In the genomic region with DNA sequence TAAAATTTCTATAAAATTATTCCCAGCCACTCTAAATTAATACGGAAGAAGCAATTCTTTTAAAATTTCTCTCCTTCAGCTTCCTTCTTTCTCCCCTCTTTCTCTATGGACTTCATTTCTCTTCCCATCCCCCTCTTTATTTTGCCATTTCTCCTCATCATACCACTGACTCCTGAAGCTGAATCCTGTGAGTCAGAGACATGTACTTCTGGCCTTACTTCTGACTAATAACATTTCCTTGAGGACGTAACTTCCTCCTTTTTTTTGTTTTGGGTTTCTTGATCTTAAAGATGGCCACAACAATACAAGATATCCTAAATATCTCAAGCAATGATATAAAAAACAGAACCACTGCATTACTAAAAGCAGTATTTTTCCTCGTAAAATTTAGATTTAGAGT, we compare ENCODE assay signal across 12 cellular contexts.
DNase-seq lines count a peak whose midpoint lies in the region; ATAC-seq and TF ChIP-seq lines count a peak whose summit lies in the region.
"Had no signal": no experiment of that assay in that cellular context is flagged by ENCODE, and none has a peak within 500 bp of the region (broad histone marks: within the 10 kb centered on the region; RNA-seq: fewer than 3 reads in every experiment).

No MANE protein-coding gene starts in this region.

- TF ChIP-seq RAD21 in IMR-90 (IDR thresholded peaks at IDR 0.05; ENCODE audit: low read length): no peak

- WGBS in IMR-90 (ENCODE audit: extremely low coverage in 2 of 2, insufficient read length in 1 of 2), 2 experiments: 100% methylated on average over 1 of the region's 3 CpGs; no CpG with 5 or more reads in 1 of the 2 experiments
- WGBS in mesenchymal stem cell: 67% methylated on average over 3 of the region's 3 CpGs

- DNase-seq in DND-41: no peak
- DNase-seq in IMR-90: peak; percentile 90
- peak; percentile 71 for DNase-seq in mesenchymal stem cell
- no peak for DNase-seq in activated naive CD4-positive, alpha-beta T cell (lab: John Stamatoyannopoulos, UW)
- no peak for DNase-seq in A673 (ENCODE audit: low spot score)
- no peak for DNase-seq in cardiac septum (ENCODE audit: low spot score)
- DNase-seq: activated gamma-delta T cell treated with Interleukin-2 at 50 U/mL for 16 hours, H9, NCI-H1048 had no signal

- no peak overlapping the region for H3K4me3 ChIP-seq in DND-41 (ENCODE audit: low read depth in 1 of 2, low read length in 2 of 2)
- no peak overlapping the region for H3K4me3 ChIP-seq in IMR-90 (ENCODE audit: insufficient read depth, low read depth, low read length)
- no peak overlapping the region for H3K4me3 ChIP-seq in mesenchymal stem cell (ENCODE audit: insufficient read depth in 1 of 2, low read depth in 1 of 2, low read length in 2 of 2)
- no peak overlapping the region for H3K4me3 ChIP-seq in A673 (ENCODE audit: low read depth, low read length, poor library complexity, severe bottlenecking)
- H3K4me3 ChIP-seq: SK-N-MC had no signal

- TF ChIP-seq CTCF in DND-41 (IDR thresholded peaks at IDR 0.05; ENCODE audit: borderline replicate concordance, extremely low read depth, low read length, poor library complexity, severe bottlenecking) (no peak), IMR-90 (conservative IDR thresholded peaks at IDR 0.05; ENCODE audit: low read depth, low read length) (no peak), A673 (conservative IDR thresholded peaks at IDR 0.05; ENCODE audit: low read depth, low read length) (no peak)

- H2AK5ac ChIP-seq in IMR-90 (ENCODE audit: low read depth, low read length): no peak overlapping the region
- no peak overlapping the region for H2AK5ac ChIP-seq in mesenchymal stem cell (ENCODE audit: low read length, severe bottlenecking)

- CTCF ChIA-PET in IMR-90 (lab: Yijun Ruan, JAX) (interaction anchor here (1.0 to 1.5 kb wide), 2 partner anchors 29 to 30 kb away, joined by 3 to 4 read pairs; no protein-coding TSS in a partner anchor), A673 (lab: Charles Lee) (no interaction called here)

- H3K9me1 ChIP-seq in IMR-90 (ENCODE audit: insufficient read depth, low read length): peaks cover 6% of the 10 kb centered on the region

- no peaks in the 10 kb centered on the region for H3K9me3 Mint-ChIP-seq in activated T-helper 17 cell treated with anti-CD3 and anti-CD28 coated beads, Interleukin-2, amount 50 U/mL, for 72 hours
- H3K9me3 Mint-ChIP-seq: H9 had no signal

- H3K36me3 Mint-ChIP-seq in activated T-helper 17 cell treated with anti-CD3 and anti-CD28 coated beads, Interleukin-2, amount 50 U/mL, for 72 hours (ENCODE audit: low read depth): no peaks in the 10 kb centered on the region

- BruUV-seq in IMR-90 (replicated peaks; lab: Mats Ljungman, UMichigan): no TSS peak
- BruUV-seq in A673 (replicated peaks; lab: Mats Ljungman, UMichigan): no TSS peak

- H2BK12ac ChIP-seq in mesenchymal stem cell (ENCODE audit: low read length in 2 of 2): no peak overlapping the region

- no peaks in the 10 kb centered on the region for H4K20me1 ChIP-seq in DND-41 (ENCODE audit: insufficient read depth, low read length)
- H4K20me1 ChIP-seq in IMR-90 (ENCODE audit: insufficient read depth, low read length): no peaks in the 10 kb centered on the region

- no peaks in the 10 kb centered on the region for H3K36me3 ChIP-seq in DND-41 (ENCODE audit: insufficient read depth, low read length)
- no peaks in the 10 kb centered on the region for H3K36me3 ChIP-seq in IMR-90 (ENCODE audit: control insufficient read depth, insufficient read depth, low read length)
- H3K36me3 ChIP-seq in mesenchymal stem cell (ENCODE audit: control insufficient read depth in 1 of 2, insufficient read depth in 2 of 2, low read depth in 1 of 2, low read length in 2 of 2): no peaks in the 10 kb centered on the region
- no peaks in the 10 kb centered on the region for H3K36me3 ChIP-seq in A673 (ENCODE audit: insufficient read depth, low read length, poor library complexity, severe bottlenecking)

- H3K27ac Mint-ChIP-seq in activated T-helper 17 cell treated with anti-CD3 and anti-CD28 coated beads, Interleukin-2, amount 50 U/mL, for 72 hours: no peak overlapping the region
- H3K27ac Mint-ChIP-seq: H9 had no signal

- H4K8ac ChIP-seq in IMR-90 (ENCODE audit: low read depth in 2 of 2, low read length in 2 of 2) (peak overlapping the region; percentile 75 to 93; a peak in 2 of 4 replicates), mesenchymal stem cell (ENCODE audit: low read length) (no peak overlapping the region)

- peak overlapping the region; percentile 44; the same call in 1 of the 2 replicates for H4K5ac ChIP-seq in IMR-90 (ENCODE audit: low read depth, low read length)

- H2BK15ac ChIP-seq in IMR-90 (ENCODE audit: low read depth, low read length) (no peak overlapping the region; the same call in 2 of the 3 replicates), mesenchymal stem cell (ENCODE audit: low read depth, poor library complexity, severe bottlenecking) (no peak overlapping the region)

- H3K4me1 ChIP-seq in DND-41 (ENCODE audit: insufficient read depth, low read length): no peaks in the 10 kb centered on the region
- H3K4me1 ChIP-seq in IMR-90 (ENCODE audit: control insufficient read depth, insufficient read depth, low read length): peaks cover 13% of the 10 kb centered on the region
- peaks cover 2% of the 10 kb centered on the region for H3K4me1 ChIP-seq in mesenchymal stem cell (ENCODE audit: control insufficient read depth, insufficient read depth, low read depth, low read length)
- H3K4me1 ChIP-seq in A673 (ENCODE audit: insufficient read depth, low read length, poor library complexity, severe bottlenecking): no peaks in the 10 kb centered on the region

- no peak overlapping the region; the same call in 1 of the 2 replicates for H3K18ac ChIP-seq in IMR-90 (ENCODE audit: low read depth, low read length)
- H3K18ac ChIP-seq in mesenchymal stem cell (ENCODE audit: low read depth in 1 of 2, low read length in 2 of 2): no peak overlapping the region

- H3K14ac ChIP-seq in IMR-90 (replicated peaks; ENCODE audit: low read depth, low read length): no peak overlapping the region
- no peak overlapping the region for H3K14ac ChIP-seq in mesenchymal stem cell (ENCODE audit: low read length in 2 of 2)

- H3K4me3 Mint-ChIP-seq in activated T-helper 17 cell treated with anti-CD3 and anti-CD28 coated beads, Interleukin-2, amount 50 U/mL, for 72 hours: no peak overlapping the region
- H3K4me3 Mint-ChIP-seq: H9 had no signal

- H3K23ac ChIP-seq in IMR-90 (ENCODE audit: low read depth, low read length) (no peak overlapping the region), mesenchymal stem cell (ENCODE audit: low read length in 2 of 2) (no peak overlapping the region)

- peaks cover 4% of the 10 kb centered on the region for H3K4me1 Mint-ChIP-seq in activated T-helper 17 cell treated with anti-CD3 and anti-CD28 coated beads, Interleukin-2, amount 50 U/mL, for 72 hours

- no peaks in the 10 kb centered on the region for H3K79me2 ChIP-seq in DND-41 (ENCODE audit: insufficient read depth, low read length)

- no peak overlapping the region for H2AK9ac ChIP-seq in IMR-90 (replicated peaks; ENCODE audit: low read depth, low read length, poor library complexity)

- H3K9ac ChIP-seq in DND-41 (ENCODE audit: low read depth, low read length) (no peak overlapping the region), IMR-90 (ENCODE audit: low read depth, low read length) (no peak overlapping the region), mesenchymal stem cell (ENCODE audit: low read length) (peak overlapping the region; percentile 59)

- H2BK5ac ChIP-seq in IMR-90 (ENCODE audit: low read depth, low read length, poor library complexity, severe bottlenecking): peak overlapping the region; percentile 94
- no peak overlapping the region for H2BK5ac ChIP-seq in mesenchymal stem cell (ENCODE audit: low read depth, low read length, poor library complexity, severe bottlenecking)

- H2AFZ ChIP-seq in DND-41 (ENCODE audit: low read depth, low read length) (0 out of 2 replicates have a peak overlapping the region, but pooled peaks have one; percentile 34), IMR-90 (replicated peaks; ENCODE audit: low read length, poor library complexity) (no peak overlapping the region), mesenchymal stem cell (ENCODE audit: low read depth, low read length) (no peak overlapping the region)

- H4K91ac ChIP-seq in IMR-90 (ENCODE audit: insufficient read depth, low read depth, low read length): no peak overlapping the region; the same call in 1 of the 2 replicates
- no peak overlapping the region for H4K91ac ChIP-seq in mesenchymal stem cell (ENCODE audit: low read length)

- H3K79me1 ChIP-seq in IMR-90 (ENCODE audit: low read depth in 1 of 2, low read length in 2 of 2) (no peaks in the 10 kb centered on the region), mesenchymal stem cell (replicated peaks; ENCODE audit: low read length, poor library complexity, severe bottlenecking) (no peaks in the 10 kb centered on the region)

- peaks cover 5% of the 10 kb centered on the region for H3K27me3 Mint-ChIP-seq in activated T-helper 17 cell treated with anti-CD3 and anti-CD28 coated beads, Interleukin-2, amount 50 U/mL, for 72 hours

- H2BK120ac ChIP-seq in IMR-90 (ENCODE audit: low read depth, low read length): no peak overlapping the region
- H2BK120ac ChIP-seq in mesenchymal stem cell (ENCODE audit: low read depth, low read length): no peak overlapping the region

- H3K56ac ChIP-seq in IMR-90 (ENCODE audit: extremely low read depth, insufficient read depth, low read length): no peak overlapping the region; the same call in 1 of the 2 replicates

- H3K4ac ChIP-seq in IMR-90 (ENCODE audit: low read depth, low read length): no peak overlapping the region
- no peak overlapping the region for H3K4ac ChIP-seq in mesenchymal stem cell (ENCODE audit: low read depth in 1 of 2, low read length in 2 of 2)

- H3K27ac ChIP-seq in DND-41 (ENCODE audit: low read length) (no peak overlapping the region), IMR-90 (ENCODE audit: insufficient read depth, low read length) (no peak overlapping the region), mesenchymal stem cell (ENCODE audit: low read length, poor library complexity, severe bottlenecking) (no peak overlapping the region), A673 (ENCODE audit: low read depth, low read length, poor library complexity, severe bottlenecking) (no peak overlapping the region)
- H3K27ac ChIP-seq: SK-N-MC had no signal

- H3K27me3 ChIP-seq in DND-41 (ENCODE audit: insufficient read depth, low read length, poor library complexity) (no peaks in the 10 kb centered on the region), IMR-90 (ENCODE audit: control insufficient read depth, insufficient read depth, low read length) (no peaks in the 10 kb centered on the region), mesenchymal stem cell (ENCODE audit: control insufficient read depth in 1 of 2, insufficient read depth in 1 of 2, low read length in 2 of 2) (no peaks in the 10 kb centered on the region), A673 (replicated peaks; ENCODE audit: insufficient read depth, low read depth, low read length, poor library complexity) (no peaks in the 10 kb centered on the region)

- dilution Hi-C loops in IMR-90 (cut with HindIII; ENCODE audit: low sequenced_read_pairs, unreplicated experiment): no loop called here

- ATAC-seq in DND-41 (ENCODE audit: insufficient read depth, low read depth) (no peak), IMR-90 (ENCODE audit: low read depth) (peak; percentile 73), HG03175 (IDR thresholded peaks at IDR 0.05; ENCODE audit: unreplicated experiment) (no peak)
- ATAC-seq in activated T-helper 17 cell treated with anti-CD3 and anti-CD28 coated beads, Interleukin-2, amount 50 U/mL, for 72 hours (replicated peaks): peak; percentile 35

- in situ Hi-C loops in IMR-90 (cut with MboI; ENCODE audit: low sequenced_read_pairs): no loop called here

- intact Hi-C loops in IMR-90 (cut with micrococcal nuclease) (no loop called here), A673 (cut with micrococcal nuclease; ENCODE audit: unreplicated experiment) (no loop called here), cardiac septum (cut with DNase I) (no loop called here)

- no peak for TF ChIP-seq POLR2A in IMR-90 (IDR thresholded peaks at IDR 0.05; ENCODE audit: low read depth, low read length)

- no peaks in the 10 kb centered on the region for H3K9me3 ChIP-seq in DND-41 (ENCODE audit: insufficient read depth, low read length, severe bottlenecking)
- no peaks in the 10 kb centered on the region for H3K9me3 ChIP-seq in IMR-90 (ENCODE audit: control insufficient read depth, insufficient read depth, low read length)
- H3K9me3 ChIP-seq in mesenchymal stem cell (ENCODE audit: control insufficient read depth, low read length): no peaks in the 10 kb centered on the region
- no peaks in the 10 kb centered on the region for H3K9me3 ChIP-seq in A673 (ENCODE audit: low read depth, low read length, poor library complexity, severe bottlenecking)

- no peak overlapping the region for H2BK20ac ChIP-seq in IMR-90 (ENCODE audit: low read depth, low read length)

- H3K4me2 ChIP-seq in DND-41 (ENCODE audit: insufficient read depth, low read length) (no peak overlapping the region), IMR-90 (ENCODE audit: low read depth, low read length) (no peak overlapping the region), mesenchymal stem cell (ENCODE audit: low read length, poor library complexity, severe bottlenecking) (no peak overlapping the region)

- POLR2A ChIA-PET in IMR-90 (lab: Charles Lee; ENCODE audit: unreplicated experiment) (interaction anchor here (0.6 kb wide), 2 partner anchors 18 to 77 kb away, joined by 3 to 4 read pairs; no protein-coding TSS in a partner anchor), A673 (lab: Charles Lee; ENCODE audit: low non-redundant PET) (no interaction called here)

Comparison
In these comparisons a context has a peak if more than half of its experiments do, and no peak if none do; other contexts are left out.
1. ATAC-seq: peak in IMR-90 (single experiment) and activated T-helper 17 cell treated with anti-CD3 and anti-CD28 coated beads, Interleukin-2, amount 50 U/mL, for 72 hours (single experiment); none in DND-41 (single experiment) and HG03175 (single experiment).
2. DNase-seq: peak in IMR-90 (single experiment) and mesenchymal stem cell (single experiment); none in DND-41 (single experiment), activated naive CD4-positive, alpha-beta T cell (0 of 4), A673 (single experiment) and cardiac septum (single experiment).